In the genomic region with DNA sequence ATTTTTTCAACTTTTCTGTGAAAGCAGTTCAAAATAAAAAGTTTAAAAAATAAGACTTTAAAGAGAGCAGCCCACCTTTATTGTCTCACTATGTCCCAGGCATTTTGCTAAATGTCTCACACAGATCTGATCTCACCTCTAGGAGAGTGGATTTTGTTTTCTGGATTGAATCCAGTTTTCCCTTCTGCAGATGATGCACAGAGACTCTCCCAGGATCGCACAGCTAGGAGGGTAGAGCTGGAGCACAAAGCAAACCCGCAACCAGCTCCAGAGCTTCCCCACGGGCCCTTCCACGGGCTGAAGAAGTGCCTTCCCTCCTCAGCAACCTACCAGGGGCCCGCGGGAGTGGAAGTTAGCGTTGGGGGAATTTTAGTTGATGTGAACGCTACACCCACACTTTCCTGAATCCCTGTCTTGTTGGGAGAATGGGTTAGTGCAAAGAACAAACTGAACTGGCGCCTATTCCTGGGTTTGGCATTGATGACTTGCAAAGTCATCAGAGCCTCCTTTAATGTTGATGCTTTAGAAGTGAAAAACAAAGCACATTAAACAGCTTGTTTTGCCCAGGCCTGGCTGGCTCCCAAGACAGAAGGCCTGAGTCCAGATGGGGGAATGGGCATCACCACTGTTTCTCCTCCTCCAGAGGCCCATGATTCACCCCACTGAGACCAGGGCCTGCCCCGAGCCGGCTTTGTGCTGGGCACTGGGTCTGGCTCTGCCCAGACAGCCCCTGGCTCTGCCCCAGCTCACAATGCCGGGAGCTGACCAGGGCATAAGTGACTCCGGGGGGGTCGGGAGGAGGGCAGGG, we compare ENCODE assay signal across 11 cellular contexts. TPM values are rescaled to one million over a fixed set of nuclear protein-coding genes. Genes with fewer than 3 reads are reported as not detected.
A peak's percentile ranks its signal among the peaks of the same experiment; 100 is the strongest.
DNase-seq lines count a peak whose midpoint lies in the region; ATAC-seq and TF ChIP-seq lines count a peak whose summit lies in the region.
"Had no signal": no experiment of that assay in that cellular context is flagged by ENCODE, and none has a peak within 500 bp of the region (broad histone marks: within the 10 kb centered on the region; RNA-seq: fewer than 3 reads in every experiment).

No MANE protein-coding gene starts in this region.

- H3K56ac ChIP-seq in H9 (ENCODE audit: insufficient read length, low read depth, low read length), result no peak overlapping the region

- H3K36me3 Mint-ChIP-seq in H9 (ENCODE audit: insufficient read depth in 1 of 3, low read depth in 3 of 3), result peaks cover 0 to 5% (median 3%) of the 10 kb centered on the region in 3 experiments; a peak in 4 of 7 replicates

- no peaks in the 10 kb centered on the region for H3K36me3 ChIP-seq in left ventricle myocardium inferior

- H3K9me3 Mint-ChIP-seq in H9, result no peaks in the 10 kb centered on the region

- H2AFZ ChIP-seq in H9 (ENCODE audit: low read length), result no peak overlapping the region

- H3T11ph ChIP-seq in H9 (ENCODE audit: low read length), result no peak overlapping the region

- TF ChIP-seq CTCF in left ventricle myocardium inferior (IDR thresholded peaks at IDR 0.05; ENCODE audit: borderline replicate concordance), result no peak
- TF ChIP-seq CTCF in H9 (conservative IDR thresholded peaks at IDR 0.05), result no peak

- H3K27me3 ChIP-seq in left ventricle myocardium inferior (ENCODE audit: low read depth) (no peaks in the 10 kb centered on the region), H9 (ENCODE audit: insufficient read depth, low read length) (peaks cover 6% of the 10 kb centered on the region; the same call in 1 of the 2 replicates)

- no peak overlapping the region for H2BK120ac ChIP-seq in H9 (ENCODE audit: low read depth, low read length, poor library complexity, severe bottlenecking)

- no peak overlapping the region for H3K4me3 Mint-ChIP-seq in H9

- H3K14ac ChIP-seq in H9 (ENCODE audit: insufficient read depth, low read length), result no peak overlapping the region

- no peak overlapping the region for H3K4ac ChIP-seq in H9 (ENCODE audit: low read depth, low read length)

- ATAC-seq in GM18868 (IDR thresholded peaks at IDR 0.05; ENCODE audit: unreplicated experiment), result no peak

- H2BK5ac ChIP-seq in H9 (ENCODE audit: insufficient read length, low read length), result no peak overlapping the region

- no peak overlapping the region for H3K23ac ChIP-seq in H9 (ENCODE audit: insufficient read length, low read depth, low read length)

- H4K8ac ChIP-seq in H9 (replicated peaks; ENCODE audit: insufficient read length, low read depth, low read length), result no peak overlapping the region

- peak; percentile 28 for DNase-seq in G401 (ENCODE audit: low spot score)
- DNase-seq in astrocyte of the hippocampus (ENCODE audit: low read depth, low spot score), result peak; percentile 58
- DNase-seq in left ventricle myocardium inferior, result no peak
- peak; percentile 22 for DNase-seq in skeletal muscle cell (ENCODE audit: low read depth)
- DNase-seq in NCI-H69 (lab: John Stamatoyannopoulos, UW), result no peak
- no peak for DNase-seq in H9
- DNase-seq in NCI-H1694 treated with DMSO at 0.1 percent for 48 hours (lab: John Stamatoyannopoulos, UW), result no peak
- DNase-seq: mesendoderm, T-helper 1 cell, trophoblast cell had no signal

- peaks cover 21% of the 10 kb centered on the region for H3K27me3 Mint-ChIP-seq in H9 (ENCODE audit: low read depth)

- no peaks in the 10 kb centered on the region for H3K79me2 ChIP-seq in H9 (ENCODE audit: insufficient read depth, low read length)

- peaks cover 37% of the 10 kb centered on the region for H3K4me1 ChIP-seq in left ventricle myocardium inferior
- peaks cover 5% of the 10 kb centered on the region; the same call in 1 of the 2 replicates for H3K4me1 ChIP-seq in H9 (ENCODE audit: insufficient read depth, low read length)

- intact Hi-C loops in left ventricle myocardium inferior (cut with micrococcal nuclease), result no loop called here

- H3K4me3 ChIP-seq in left ventricle myocardium inferior (no peak overlapping the region), skeletal muscle cell (ENCODE audit: low read depth, low read length) (no peak overlapping the region)

- H3K9ac ChIP-seq in H9 (ENCODE audit: extremely low read depth, insufficient read length, low read length), result no peak overlapping the region

- H4K5ac ChIP-seq in H9 (ENCODE audit: insufficient read length, low read depth, low read length), result no peak overlapping the region

- no peak overlapping the region for H2BK15ac ChIP-seq in H9 (ENCODE audit: low read depth, low read length)

- H3K27ac Mint-ChIP-seq in H9, result peak overlapping the region in 1 of 3 experiments; percentile 36; a peak in 2 of 7 replicates

- no peak overlapping the region for H2BK20ac ChIP-seq in H9 (ENCODE audit: low read depth, low read length, poor library complexity, severe bottlenecking)

- no peak overlapping the region for H2AK5ac ChIP-seq in H9 (ENCODE audit: insufficient read length, low read length)

- H4K20me1 ChIP-seq in H9 (ENCODE audit: control insufficient read depth, insufficient read depth, insufficient read length), result no peaks in the 10 kb centered on the region

- no peaks in the 10 kb centered on the region for H3K9me3 ChIP-seq in left ventricle myocardium inferior (replicated peaks)
- no peaks in the 10 kb centered on the region for H3K9me3 ChIP-seq in H9 (ENCODE audit: control insufficient read depth, low read depth, low read length)

- H3K27ac ChIP-seq in left ventricle myocardium inferior (replicated peaks) (peak overlapping the region; percentile 46), H9 (ENCODE audit: insufficient read length, low read depth, low read length) (no peak overlapping the region)

- peaks cover 41 to 46% of the 10 kb centered on the region in 2 experiments for H3K4me1 Mint-ChIP-seq in H9

- in situ Hi-C loops in G401 (cut with HindIII; ENCODE audit: low sequenced_read_pairs), result no loop called here

- H3K79me1 ChIP-seq in H9 (ENCODE audit: insufficient read depth, low read depth, low read length, poor library complexity, severe bottlenecking), result no peaks in the 10 kb centered on the region

- no peak overlapping the region for H3K4me2 ChIP-seq in H9 (ENCODE audit: insufficient read depth, insufficient read length, low read length)

- no peak overlapping the region for H3K18ac ChIP-seq in H9 (ENCODE audit: insufficient read length, low read depth, low read length)

- no CpG with 5 or more reads among the region's 14 CpGs for WGBS in H9 (ENCODE audit: extremely low coverage, insufficient read length, low lambda C conversion rate)

- H4K91ac ChIP-seq in H9 (ENCODE audit: insufficient read length, low read depth, low read length), result no peak overlapping the region

- no peak overlapping the region for H2BK12ac ChIP-seq in H9 (ENCODE audit: insufficient read length, low read depth, low read length)

- peaks cover 9% of the 10 kb centered on the region for H3K23me2 ChIP-seq in H9 (ENCODE audit: insufficient read length, low read depth, low read length, poor library complexity, severe bottlenecking)

RNA-seq across cellular contexts. Expression of a gene that starts 6.0 kb away (rescaled TPM):
- total RNA-seq in G401 (2014; rRNA removed; shearing (Covaris generic)), result 14.7 and 16.3 TPM in 2 replicates
- 5.9 TPM for total RNA-seq in left ventricle myocardium inferior
- total RNA-seq in H9 (2021), result 11.5 and 14.6 TPM in 2 replicates

Comparison
In these comparisons a context has a peak if more than half of its experiments do, and no peak if none do; other contexts are left out.
1. DNase-seq: peak in G401 (single experiment), astrocyte of the hippocampus (single experiment) and skeletal muscle cell (single experiment); none in left ventricle myocardium inferior (single experiment), NCI-H69 (single experiment), H9 (single experiment) and NCI-H1694 treated with DMSO at 0.1 percent for 48 hours (single experiment).